In the genomic region with DNA sequence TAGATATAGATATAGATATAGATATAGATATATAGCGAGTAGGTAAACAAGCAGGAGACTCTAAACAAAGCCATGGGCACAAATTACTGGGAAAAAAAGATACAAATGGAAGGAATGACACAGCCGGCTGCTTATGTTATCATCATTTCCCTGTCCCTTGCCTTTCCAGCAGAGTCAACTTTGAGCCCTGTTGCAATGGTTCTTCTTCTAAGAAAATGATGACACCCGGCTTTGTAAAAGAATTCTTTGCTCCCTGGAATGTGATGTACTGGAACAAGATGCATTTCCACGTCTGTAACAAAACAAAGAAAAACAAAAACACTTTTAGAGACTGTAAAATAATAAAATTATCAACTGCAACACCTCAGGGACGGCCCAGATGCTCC, we compare ENCODE assay signal across 10 cellular contexts.
DNase-seq lines count a peak whose midpoint lies in the region; ATAC-seq and TF ChIP-seq lines count a peak whose summit lies in the region.
"Had no signal": no experiment of that assay in that cellular context is flagged by ENCODE, and none has a peak within 500 bp of the region (broad histone marks: within the 10 kb centered on the region; RNA-seq: fewer than 3 reads in every experiment).

No MANE protein-coding gene starts in this region.

- peaks cover 3% of the 10 kb centered on the region for H3K27me3 Mint-ChIP-seq in activated naive CD8-positive, alpha-beta T cell treated with anti-CD3 and anti-CD28 coated beads for 36 hours
- H3K27me3 Mint-ChIP-seq: memory B cell had no signal

- peaks cover 0 to 5% (median 0%) of the 10 kb centered on the region in 6 donors for H3K4me1 ChIP-seq in spleen

- intact Hi-C loops in spleen (cut with DNase I; ENCODE audit: low total_unique reads), result no loop called here

- H3K36me3 Mint-ChIP-seq in activated naive CD8-positive, alpha-beta T cell treated with anti-CD3 and anti-CD28 coated beads for 36 hours, result peaks cover 11% of the 10 kb centered on the region
- H3K36me3 Mint-ChIP-seq: memory B cell had no signal

- no peak for TF ChIP-seq CTCF in spleen (IDR thresholded peaks at IDR 0.05 in 8 of 11, conservative IDR thresholded peaks at IDR 0.05 in 3 of 11)

- peak overlapping the region in 5 of 8 donors; percentile 41 to 58 (median 55) for H3K27ac ChIP-seq in spleen
- H3K27ac ChIP-seq: 22Rv1 had no signal

- no peak for TF ChIP-seq POLR2A in spleen (IDR thresholded peaks at IDR 0.05)

- peak overlapping the region; percentile 92 for H3K27ac Mint-ChIP-seq in activated naive CD8-positive, alpha-beta T cell treated with anti-CD3 and anti-CD28 coated beads for 36 hours
- H3K27ac Mint-ChIP-seq: memory B cell had no signal

- H3K9me3 ChIP-seq in spleen, result peaks cover 0 to 20% (median 5%) of the 10 kb centered on the region in 8 donors

- H3K27me3 ChIP-seq in spleen (replicated peaks in 1 of 7), result peaks cover 0 to 17% (median 0%) of the 10 kb centered on the region in 7 donors

- no peaks in the 10 kb centered on the region for H3K36me3 ChIP-seq in spleen

- peak; percentile 31 for DNase-seq in DMS53 (lab: John Stamatoyannopoulos, UW)
- DNase-seq in DMS53 treated with DMSO at 0.1 percent for 48 hours (lab: John Stamatoyannopoulos, UW; ENCODE audit: unreplicated experiment), result no peak
- no peak for DNase-seq in activated naive CD8-positive, alpha-beta T cell treated with anti-CD3 and anti-CD28 coated beads for 36 hours
- DNase-seq in globus pallidus (ENCODE audit: low spot score), result peak; percentile 26
- DNase-seq in spleen, result no peak
- no peak for DNase-seq in NCI-H2029 (lab: John Stamatoyannopoulos, UW)
- DNase-seq in mesenteric fat pad (ENCODE audit: low spot score), result no peak

- H3K4me3 Mint-ChIP-seq in activated naive CD8-positive, alpha-beta T cell treated with anti-CD3 and anti-CD28 coated beads for 36 hours, result peak overlapping the region; percentile 86
- H3K4me3 Mint-ChIP-seq: memory B cell had no signal

- peaks cover 16% of the 10 kb centered on the region for H3K9me3 Mint-ChIP-seq in activated naive CD8-positive, alpha-beta T cell treated with anti-CD3 and anti-CD28 coated beads for 36 hours

- no peak for ATAC-seq in HG03135 (IDR thresholded peaks at IDR 0.05; ENCODE audit: unreplicated experiment)

- H3K4me1 Mint-ChIP-seq in activated naive CD8-positive, alpha-beta T cell treated with anti-CD3 and anti-CD28 coated beads for 36 hours, result peaks cover 9% of the 10 kb centered on the region
- H3K4me1 Mint-ChIP-seq: memory B cell had no signal

- H3K4me3 ChIP-seq in spleen, result peak overlapping the region; percentile 34 to 64 (median 42)

- WGBS in spleen, 5 donors, result 52 to 63% (median 58%) methylated on average over 5 of the region's 5 CpGs

Comparison
In these comparisons a context has a peak if more than half of its experiments do, and no peak if none do; other contexts are left out.
1. DNase-seq: peak in DMS53 (single experiment) and globus pallidus (single experiment); none in DMS53 treated with DMSO at 0.1 percent for 48 hours (single experiment), activated naive CD8-positive, alpha-beta T cell treated with anti-CD3 and anti-CD28 coated beads for 36 hours (single experiment), spleen (single experiment), NCI-H2029 (single experiment) and mesenteric fat pad (single experiment).